ENCODE assay signal across 6 cellular contexts in the genomic region with DNA sequence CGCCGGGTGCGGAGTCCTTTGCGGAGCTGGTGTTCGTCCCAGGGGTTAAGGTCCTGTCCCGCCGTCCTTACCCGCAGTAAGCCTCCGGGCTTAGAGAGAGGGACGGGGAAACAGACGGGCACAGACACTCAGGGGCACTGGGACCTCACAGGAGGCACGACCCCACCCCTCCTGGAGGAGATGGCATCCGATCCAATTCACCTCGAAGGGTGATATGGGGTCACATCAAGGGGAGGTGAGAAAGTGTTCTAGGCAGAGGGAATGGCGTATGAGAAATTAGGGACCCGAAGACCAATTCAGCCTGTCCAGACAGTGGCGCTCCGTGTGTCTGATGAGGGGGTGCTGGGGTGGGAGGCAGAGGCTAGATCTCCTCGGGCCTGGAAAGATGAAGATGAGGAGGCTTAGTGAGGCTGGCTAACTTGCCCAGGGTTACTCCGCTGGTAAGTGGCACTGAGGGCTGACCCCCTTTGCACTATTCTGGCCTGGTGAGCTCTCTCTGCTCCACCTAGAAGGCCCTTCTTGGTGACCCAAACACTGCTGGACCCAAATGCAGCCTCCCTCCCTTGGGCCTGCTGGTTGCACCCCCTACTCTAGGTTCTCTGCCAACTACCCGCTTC. TPM values are rescaled to one million over a fixed set of nuclear protein-coding genes. Genes with fewer than 3 reads are reported as not detected.
DNase-seq lines count a peak whose midpoint lies in the region; ATAC-seq lines count a peak whose summit lies in the region.

No MANE protein-coding gene starts in this region.

- H3K36me3 Mint-ChIP-seq in activated T-cell treated with anti-CD3 and anti-CD28 coated beads, Interleukin-2, amount 50 U/mL, for 24 hours (ENCODE audit: low read depth) = peaks cover 11% of the 10 kb centered on the region

- no peaks in the 10 kb centered on the region for H3K27me3 Mint-ChIP-seq in activated T-cell treated with anti-CD3 and anti-CD28 coated beads, Interleukin-2, amount 50 U/mL, for 24 hours

- no peak for DNase-seq in activated T-cell treated with anti-CD3 and anti-CD28 coated beads, Interleukin-2, amount 50 U/mL, for 24 hours
- no peak for DNase-seq in activated T-cell treated with anti-CD3 and anti-CD28 coated beads, Interleukin-2, amount 50 U/mL, for 48 hours
- DNase-seq in right cardiac atrium (peak in 1 of 3 donors; percentile 52), HPDE6-E6E7 (ENCODE audit: extremely low spot score) (no peak)

- H3K9me3 Mint-ChIP-seq in activated T-cell treated with anti-CD3 and anti-CD28 coated beads, Interleukin-2, amount 50 U/mL, for 24 hours = no peaks in the 10 kb centered on the region

- H3K27ac ChIP-seq in right cardiac atrium (ENCODE audit: low read length) (peak overlapping the region; percentile 97), urinary bladder (ENCODE audit: low read depth) (peak overlapping the region; percentile 88)

- H3K9me3 ChIP-seq in right cardiac atrium (ENCODE audit: control insufficient read depth, low read length) = no peaks in the 10 kb centered on the region

- H3K27me3 ChIP-seq in right cardiac atrium (ENCODE audit: control insufficient read depth, insufficient read depth) = no peaks in the 10 kb centered on the region

- WGBS in right cardiac atrium = 13% methylated on average over 21 of the region's 21 CpGs
- WGBS in urinary bladder = 15% methylated on average over 21 of the region's 21 CpGs

- peak overlapping the region; percentile 100 for H3K27ac Mint-ChIP-seq in activated T-cell treated with anti-CD3 and anti-CD28 coated beads, Interleukin-2, amount 50 U/mL, for 24 hours

- H3K4me1 Mint-ChIP-seq in activated T-cell treated with anti-CD3 and anti-CD28 coated beads, Interleukin-2, amount 50 U/mL, for 24 hours (ENCODE audit: low read depth) = peaks cover 43% of the 10 kb centered on the region

- H3K4me3 ChIP-seq in right cardiac atrium (ENCODE audit: low read length) = peak overlapping the region; percentile 38
- H3K4me3 ChIP-seq in urinary bladder (ENCODE audit: low read depth, low read length) = peak overlapping the region; percentile 45

- peak; percentile 30 to 39 for ATAC-seq in right cardiac atrium
- no peak for ATAC-seq in GM21526 (IDR thresholded peaks at IDR 0.05; ENCODE audit: low FRiP score, unreplicated experiment)

- peak overlapping the region; percentile 88 for H3K4me3 Mint-ChIP-seq in activated T-cell treated with anti-CD3 and anti-CD28 coated beads, Interleukin-2, amount 50 U/mL, for 24 hours

- H3K36me3 ChIP-seq in urinary bladder (ENCODE audit: insufficient read depth) = no peaks in the 10 kb centered on the region

- intact Hi-C loops in right cardiac atrium (cut with DNase I) = no loop called here

- H3K4me1 ChIP-seq in right cardiac atrium (ENCODE audit: control insufficient read depth, insufficient read depth, low read length) (peaks cover 2% of the 10 kb centered on the region), urinary bladder (ENCODE audit: insufficient read depth) (peaks cover 3% of the 10 kb centered on the region)

RNA-seq across cellular contexts. Expression of a gene that starts 12.1 kb away (rescaled TPM):
- total RNA-seq in right cardiac atrium (1 to 10 TPM; 5.1 to 8.8 (median 5.7) TPM), urinary bladder (5.3 TPM)
- polyA plus RNA-seq in right cardiac atrium (6.4 TPM), urinary bladder (4.3 TPM)

RNA-seq across cellular contexts. Expression of a gene that starts 13.3 kb away (rescaled TPM):
- total RNA-seq in right cardiac atrium (under 1 TPM in 3 of 4 donors, not detected in 1; 0.44 to 0.74 (median 0.47) TPM), urinary bladder (not detected)
- polyA plus RNA-seq in right cardiac atrium (1.1 TPM), urinary bladder (0.35 TPM)

RNA-seq across cellular contexts. Expression of a gene that starts 20.3 kb away (rescaled TPM):
- total RNA-seq in right cardiac atrium = 10 to 100 TPM in 1 of 4 donors, 1 to 10 TPM in 3; 6.0 to 11.4 (median 8.2) TPM
- 11.0 TPM for polyA plus RNA-seq in right cardiac atrium
- total RNA-seq in urinary bladder = 4.7 TPM
- 16.0 TPM for polyA plus RNA-seq in urinary bladder

RNA-seq across cellular contexts. Expression of a gene that starts 22.6 kb away (rescaled TPM):
- under 1 TPM; 0.28 to 0.79 (median 0.54) TPM for total RNA-seq in right cardiac atrium
- 0.34 TPM for polyA plus RNA-seq in right cardiac atrium
- 4.4 TPM for total RNA-seq in urinary bladder
- polyA plus RNA-seq in urinary bladder = 2.2 TPM

RNA-seq across cellular contexts. Expression of a gene that starts 32.5 kb away (rescaled TPM):
- total RNA-seq in right cardiac atrium (under 1 TPM; 0.14 to 0.28 (median 0.22) TPM), urinary bladder (not detected)
- polyA plus RNA-seq in right cardiac atrium (0.18 TPM), urinary bladder (0.30 TPM)
